In genomic region chr15:98733098-98733497, GRCh38 we compare ENCODE assay signal across 21 cellular contexts.
"Had no signal": no experiment of that assay in that cellular context is flagged by ENCODE, and none has a peak within 500 bp of the region (broad histone marks: within the 10 kb centered on the region; RNA-seq: fewer than 3 reads in every experiment).

No MANE protein-coding gene starts in this region.

- H3K9me3 ChIP-seq: prostate gland, right atrium auricular region, sigmoid colon, stomach, tibial nerve, upper lobe of right lung, uterus had no signal

- H3K9me3 Mint-ChIP-seq: effector memory CD8-positive, alpha-beta T cell; naive thymus-derived CD8-positive, alpha-beta T cell; nephron progenitor cell; stimulated activated effector memory CD8-positive, alpha-beta T cell treated with anti-CD3 and anti-CD28 coated beads, Interleukin-12 subunit alpha, Interleukin-12 subunit beta, amount 100 ng/mL, for 72 hours had no signal

- ATAC-seq: effector memory CD8-positive, alpha-beta T cell; left lobe of liver; naive thymus-derived CD8-positive, alpha-beta T cell; stimulated activated effector memory CD8-positive, alpha-beta T cell treated with anti-CD3 and anti-CD28 coated beads, Interleukin-12 subunit alpha, Interleukin-12 subunit beta, amount 100 ng/mL, for 72 hours; upper lobe of right lung had no signal

- H3K27ac Mint-ChIP-seq: effector memory CD8-positive, alpha-beta T cell; nephron progenitor cell; stimulated activated effector memory CD8-positive, alpha-beta T cell treated with anti-CD3 and anti-CD28 coated beads, Interleukin-12 subunit alpha, Interleukin-12 subunit beta, amount 100 ng/mL, for 72 hours had no signal

- DNase-seq: dermis blood vessel endothelial cell; effector memory CD8-positive, alpha-beta T cell; hypothalamus; naive thymus-derived CD8-positive, alpha-beta T cell; nephron progenitor cell; nucleus accumbens; sigmoid colon; stimulated activated CD4-positive, alpha-beta T cell treated with anti-CD3 and anti-CD28 coated beads, Interleukin-2, amount 100 ng/mL, for 24 hours; stimulated activated CD4-positive, alpha-beta T cell treated with anti-CD3 and anti-CD28 coated beads, Interleukin-4, amount 100 ng/mL, for 24 hours; stimulated activated naive CD4-positive, alpha-beta T cell treated with Interleukin-2 at 50 U/mL for 16 hours; stomach; upper lobe of right lung; uterus had no signal

- H3K36me3 Mint-ChIP-seq: stimulated activated effector memory CD8-positive, alpha-beta T cell treated with anti-CD3 and anti-CD28 coated beads, Interleukin-12 subunit alpha, Interleukin-12 subunit beta, amount 100 ng/mL, for 72 hours had no signal

- H3K27me3 Mint-ChIP-seq: effector memory CD8-positive, alpha-beta T cell; naive thymus-derived CD8-positive, alpha-beta T cell had no signal

- H3K27ac ChIP-seq: prostate gland, tibial nerve, upper lobe of right lung, uterus had no signal

- H3K36me3 ChIP-seq: prostate gland, right atrium auricular region, sigmoid colon, stomach, tibial nerve, upper lobe of right lung, uterus had no signal

- FAIRE-seq: frontal cortex, keratinocyte had no signal

- H3K4me3 ChIP-seq: coronary artery, prostate gland, right atrium auricular region, sigmoid colon, stomach, tibial nerve, upper lobe of right lung, uterus had no signal

- H3K4me1 Mint-ChIP-seq: stimulated activated effector memory CD8-positive, alpha-beta T cell treated with anti-CD3 and anti-CD28 coated beads, Interleukin-12 subunit alpha, Interleukin-12 subunit beta, amount 100 ng/mL, for 72 hours had no signal

- H3K4me3 Mint-ChIP-seq: effector memory CD8-positive, alpha-beta T cell; stimulated activated effector memory CD8-positive, alpha-beta T cell treated with anti-CD3 and anti-CD28 coated beads, Interleukin-12 subunit alpha, Interleukin-12 subunit beta, amount 100 ng/mL, for 72 hours had no signal

- H3K27me3 ChIP-seq: right atrium auricular region, sigmoid colon, stomach, tibial nerve, upper lobe of right lung, uterus had no signal
